In the genomic region with DNA sequence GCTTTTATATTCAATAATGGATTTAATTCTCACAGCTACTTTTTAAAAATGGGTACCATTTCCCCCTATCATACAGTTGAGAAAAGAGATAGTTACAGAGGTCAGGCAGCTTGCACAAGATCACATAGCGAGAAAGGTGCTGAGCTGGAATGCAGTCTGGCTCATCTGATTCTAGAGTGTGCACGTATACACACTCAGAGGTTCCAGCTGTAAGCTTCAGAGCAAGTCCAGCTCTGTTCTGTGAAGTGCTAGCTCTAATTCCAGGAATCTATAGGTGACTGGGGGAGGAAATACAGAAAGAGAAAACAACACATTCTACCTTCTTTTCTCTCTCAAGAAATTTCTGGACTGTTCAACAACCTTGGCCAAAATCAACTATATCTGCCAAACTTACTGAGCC, we compare ENCODE assay signal across 1 cellular context.
TF ChIP-seq lines count a peak whose summit lies in the region.

No MANE protein-coding gene starts in this region.

TF ChIP-seq in HepG2, 621 proteins besides CTCF, POLR2A, EP300 and RAD21:
- TF ChIP-seq TEAD3 (CRISPR knock-in tag; optimal IDR thresholded peaks at IDR 0.05; ENCODE audit: borderline replicate concordance) (peak; percentile 27), RAD51 (IDR thresholded peaks at IDR 0.05; ENCODE audit: borderline replicate concordance) (no peak)
- TF ChIP-seq, protein P1, sequence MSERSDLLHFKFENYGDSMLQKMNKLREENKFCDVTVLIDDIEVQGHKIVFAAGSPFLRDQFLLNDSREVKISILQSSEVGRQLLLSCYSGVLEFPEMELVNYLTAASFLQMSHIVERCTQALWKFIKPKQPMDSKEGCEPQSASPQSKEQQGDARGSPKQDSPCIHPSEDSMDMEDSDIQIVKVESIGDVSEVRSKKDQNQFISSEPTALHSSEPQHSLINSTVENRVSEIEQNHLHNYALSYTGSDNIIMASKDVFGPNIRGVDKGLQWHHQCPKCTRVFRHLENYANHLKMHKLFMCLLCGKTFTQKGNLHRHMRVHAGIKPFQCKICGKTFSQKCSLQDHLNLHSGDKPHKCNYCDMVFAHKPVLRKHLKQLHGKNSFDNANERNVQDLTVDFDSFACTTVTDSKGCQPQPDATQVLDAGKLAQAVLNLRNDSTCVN (CRISPR knock-in tag; IDR thresholded peaks at IDR 0.05; ENCODE audit: borderline replicate concordance), result peak; percentile 30; the same call in 1 of the 2 replicates
